In the genomic region with DNA sequence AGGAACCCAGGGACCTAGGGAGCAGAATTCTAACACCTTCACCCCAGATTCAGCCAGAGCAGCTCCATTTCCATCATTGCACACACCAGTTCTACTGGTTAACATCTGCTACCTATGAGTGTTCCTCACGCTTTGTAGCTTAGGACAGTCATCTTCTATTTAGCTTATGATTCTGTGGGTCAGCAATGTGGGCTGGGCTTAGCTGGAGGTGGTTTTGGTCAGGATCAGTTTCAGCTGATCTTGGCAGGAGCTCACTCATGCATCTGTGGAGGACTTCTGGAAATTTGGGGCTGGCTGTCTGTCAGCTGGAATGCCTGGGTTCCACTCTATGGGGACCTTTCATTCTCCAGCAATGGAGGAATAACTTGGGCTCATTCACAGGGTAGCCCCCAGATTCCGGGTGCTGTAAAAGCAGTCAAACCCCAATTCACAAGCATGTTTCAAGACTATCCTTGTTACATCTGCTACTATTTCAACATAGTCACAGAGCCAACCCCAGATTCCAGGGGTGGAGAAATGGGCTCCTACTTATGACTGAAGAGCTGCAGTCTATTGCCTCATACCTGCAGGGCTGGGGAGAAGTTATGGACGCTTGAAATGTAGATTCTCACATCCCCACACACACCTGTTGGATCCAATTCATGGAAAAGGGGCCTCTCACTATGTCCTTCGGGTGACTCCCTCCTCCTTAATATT, we compare ENCODE assay signal across 22 cellular contexts. TPM values are rescaled to one million over a fixed set of nuclear protein-coding genes. Genes with fewer than 3 reads are reported as not detected.
DNase-seq lines count a peak whose midpoint lies in the region; ATAC-seq, FAIRE-seq and TF ChIP-seq lines count a peak whose summit lies in the region.
"Had no signal": no experiment of that assay in that cellular context is flagged by ENCODE, and none has a peak within 500 bp of the region (broad histone marks: within the 10 kb centered on the region; RNA-seq: fewer than 3 reads in every experiment).

No MANE protein-coding gene starts in this region.

- DNase-seq in CD1c-positive myeloid dendritic cell (ENCODE audit: extremely low spot score) (peak; percentile 13), NB4 (ENCODE audit: low read depth) (peak; percentile 71), fibroblast of gingiva (ENCODE audit: low read depth) (peak; percentile 69), omental fat pad (ENCODE audit: low spot score) (no peak), D721Med (ENCODE audit: insufficient read length, low spot score) (no peak), HAP-1 (ENCODE audit: low spot score in 2 of 2) (no peak), NCI-H2107 treated with DMSO at 0.1 percent for 48 hours (lab: John Stamatoyannopoulos, UW; ENCODE audit: unreplicated experiment) (no peak), retina (no peak)
- DNase-seq: activated CD4-positive, alpha-beta memory T cell treated with anti-CD3 and anti-CD28 coated beads for 36 hours; activated T-cell treated with anti-CD3 and anti-CD28 coated beads, Interleukin-2, amount 50 U/mL, for 48 hours; head of caudate nucleus; NCI-H1436; NCI-H510A; occipital lobe; SK-N-SH had no signal

- no peak overlapping the region for H3K4me3 ChIP-seq in NB4 (ENCODE audit: low read depth, low read length)
- H3K4me3 ChIP-seq in HAP-1: no peak overlapping the region
- H3K4me3 ChIP-seq: K562 had no signal

- H3K36me3 ChIP-seq in HAP-1 (replicated peaks): no peaks in the 10 kb centered on the region

- peak; percentile 56 for ATAC-seq in omental fat pad (ENCODE audit: low FRiP score)
- ATAC-seq: K562 had no signal

- H3K9me3 ChIP-seq in HAP-1: no peaks in the 10 kb centered on the region
- H3K9me3 ChIP-seq: SK-N-SH had no signal

- TF ChIP-seq CTCF in NB4 (IDR thresholded peaks at IDR 0.05; ENCODE audit: low read depth, low read length) (no peak), omental fat pad (IDR thresholded peaks at IDR 0.05) (no peak), D721Med (IDR thresholded peaks at IDR 0.05; ENCODE audit: insufficient read depth, missing control alignments) (no peak)

- no peaks in the 10 kb centered on the region for H3K4me1 ChIP-seq in HAP-1

- H3K27me3 ChIP-seq in HAP-1 (ENCODE audit: low read depth): 0 out of 2 replicates have a peak, but pooled peaks cover 3% of the 10 kb centered on the region

- no peak for FAIRE-seq in D721Med (lab: Jason Lieb, UNC)
- FAIRE-seq: endometrium, GM19239, K562, urothelium cell line had no signal

- no peak for TF ChIP-seq POLR2A in NB4 (IDR thresholded peaks at IDR 0.05; ENCODE audit: extremely low read depth, insufficient read length)

- in situ Hi-C loops in HAP-1 (cut with MboI; ENCODE audit: low sequenced_read_pairs): no loop called here

RNA-seq across cellular contexts. Expression of a gene that starts 3.4 kb away (rescaled TPM):
- 1,000 to 10,000 TPM in 2 of 4 donors, 100 to 1,000 TPM in 1, 10 to 100 TPM in 1; 48.9 to 4,795 (median 1,381) TPM for total RNA-seq in omental fat pad
- total RNA-seq: activated CD4-positive, alpha-beta memory T cell treated with anti-CD3 and anti-CD28 coated beads for 36 hours; OCI-LY7 had no signal

RNA-seq across cellular contexts. Expression of a gene that starts 12.1 kb away (rescaled TPM):
- total RNA-seq in omental fat pad: 10 to 100 TPM in 1 of 4 donors, 1 to 10 TPM in 3; 3.0 to 11.2 (median 3.4) TPM
- total RNA-seq: activated CD4-positive, alpha-beta memory T cell treated with anti-CD3 and anti-CD28 coated beads for 36 hours; cerebellum; K562; mononuclear cell; occipital lobe; OCI-LY7 had no signal

RNA-seq across cellular contexts. Expression of a gene that starts 42.4 kb away (rescaled TPM):
- 10 to 100 TPM in 3 of 4 donors, 1 to 10 TPM in 1; 6.8 to 15.1 (median 11.9) TPM for total RNA-seq in omental fat pad

RNA-seq across cellular contexts. Expression of a gene that starts 42.5 kb away (rescaled TPM):
- 10 to 100 TPM in 3 of 4 donors, 1 to 10 TPM in 1; 8.1 to 16.9 (median 15.1) TPM for total RNA-seq in omental fat pad

RNA-seq across cellular contexts. Expression of a gene that starts 42.7 kb away (rescaled TPM):
- total RNA-seq in omental fat pad: 10 to 100 TPM; 39.8 to 79.5 (median 56.5) TPM

Comparison
In these comparisons a context has a peak if more than half of its experiments do, and no peak if none do; other contexts are left out.
1. DNase-seq: peak in CD1c-positive myeloid dendritic cell (single experiment), NB4 (single experiment) and fibroblast of gingiva (single experiment); none in omental fat pad (single experiment), D721Med (single experiment), HAP-1 (0 of 2), NCI-H2107 treated with DMSO at 0.1 percent for 48 hours (single experiment) and retina (single experiment).